ENCODE assay signal across 16 cellular contexts in the genomic region with DNA sequence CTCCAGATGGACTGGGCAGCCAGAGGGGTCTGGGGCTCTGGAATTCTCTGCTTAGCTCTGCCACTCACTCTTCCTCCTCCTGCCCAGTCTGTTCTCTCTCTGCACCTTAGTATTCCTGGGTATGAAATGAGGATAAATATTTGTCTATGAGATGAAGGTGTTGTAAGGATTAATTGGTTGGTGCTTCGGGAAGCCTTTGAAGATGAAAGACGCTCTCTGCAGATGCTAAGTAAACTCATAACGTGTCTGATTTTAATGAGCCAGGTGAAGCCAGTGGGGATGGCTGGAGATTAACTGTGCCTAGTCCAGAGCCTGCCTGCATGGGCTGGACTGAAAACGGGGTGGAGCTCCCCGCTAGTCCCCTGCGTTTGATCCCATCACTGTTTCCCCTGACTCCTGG. TPM values are rescaled to one million over a fixed set of nuclear protein-coding genes. Genes with fewer than 3 reads are reported as not detected.
A peak's percentile ranks its signal among the peaks of the same experiment; 100 is the strongest.
DNase-seq lines count a peak whose midpoint lies in the region; ATAC-seq and TF ChIP-seq lines count a peak whose summit lies in the region.
"Had no signal": no experiment of that assay in that cellular context is flagged by ENCODE, and none has a peak within 500 bp of the region (broad histone marks: within the 10 kb centered on the region; RNA-seq: fewer than 3 reads in every experiment).

No MANE protein-coding gene starts in this region.

- peaks cover under 1% of the 10 kb centered on the region for H3K9me3 Mint-ChIP-seq in T-helper 2 cell treated with Interferon-gamma antibody and Interleukin-4, amounts not matched to agents 5 μg/mL and 100 μg/mL, for 36 hours
- H3K9me3 Mint-ChIP-seq: GM23338, IgD-negative memory B cell had no signal

- TF ChIP-seq CTCF in Panc1 (IDR thresholded peaks at IDR 0.05) (no peak), liver (IDR thresholded peaks at IDR 0.05; ENCODE audit: low read depth, low read length, missing input control) (no peak)

- H3K4me1 ChIP-seq in Panc1 (ENCODE audit: control insufficient read depth, insufficient read depth, low read length) (peaks cover 7% of the 10 kb centered on the region; the same call in 1 of the 2 replicates), liver (ENCODE audit: control insufficient read depth in 4 of 4, insufficient read depth in 4 of 4, low read length in 3 of 4) (peaks cover 8 to 57% (median 36%) of the 10 kb centered on the region in 4 donors)

- H3K27me3 Mint-ChIP-seq in T-helper 2 cell treated with Interferon-gamma antibody and Interleukin-4, amounts not matched to agents 5 μg/mL and 100 μg/mL, for 36 hours (ENCODE audit: low read depth): peaks cover 11% of the 10 kb centered on the region

- H3K9me3 ChIP-seq in Panc1 (ENCODE audit: control insufficient read depth, insufficient read depth, low read depth, low read length) (no peaks in the 10 kb centered on the region), liver (ENCODE audit: control insufficient read depth in 4 of 4, low read length in 3 of 4) (no peaks in the 10 kb centered on the region)
- H3K9me3 ChIP-seq: A549 had no signal

- POLR2A ChIA-PET in Panc1 (lab: Charles Lee): interaction anchor here (1.0 kb wide), 1 partner anchor 12 kb away, joined by 23 read pairs; no protein-coding TSS in a partner anchor

- BruUV-seq in Panc1 (replicated peaks; lab: Mats Ljungman, UMichigan): no TSS peak

- H3K27me3 ChIP-seq in Panc1 (ENCODE audit: control insufficient read depth, insufficient read depth, low read length) (no peaks in the 10 kb centered on the region), liver (ENCODE audit: control insufficient read depth in 4 of 4, insufficient read depth in 4 of 4, low read length in 3 of 4) (no peaks in the 10 kb centered on the region)
- H3K27me3 ChIP-seq: BE2C had no signal

- H3K9ac ChIP-seq in liver (ENCODE audit: low read depth in 1 of 2, low read length in 2 of 2): no peak overlapping the region

- CTCF ChIA-PET in Panc1 (lab: Charles Lee): no interaction called here

- H3K36me3 ChIP-seq in Panc1 (ENCODE audit: control insufficient read depth, insufficient read depth, low read length) (no peaks in the 10 kb centered on the region), liver (ENCODE audit: control insufficient read depth in 4 of 4, insufficient read depth in 3 of 4, low read depth in 1 of 4, low read length in 3 of 4) (no peaks in the 10 kb centered on the region)
- H3K36me3 ChIP-seq: BE2C had no signal

- H3K4me3 Mint-ChIP-seq in T-helper 2 cell treated with Interferon-gamma antibody and Interleukin-4, amounts not matched to agents 5 μg/mL and 100 μg/mL, for 36 hours: no peak overlapping the region
- H3K4me3 Mint-ChIP-seq: CD4-positive, alpha-beta memory T cell; GM23338; IgD-negative memory B cell had no signal

- H3K36me3 Mint-ChIP-seq in T-helper 2 cell treated with Interferon-gamma antibody and Interleukin-4, amounts not matched to agents 5 μg/mL and 100 μg/mL, for 36 hours (ENCODE audit: low read depth): peaks cover under 1% of the 10 kb centered on the region
- H3K36me3 Mint-ChIP-seq: CD4-positive, alpha-beta memory T cell; IgD-negative memory B cell had no signal

- no peak for TF ChIP-seq RAD21 in liver (IDR thresholded peaks at IDR 0.05)

- in situ Hi-C loops in Panc1 (cut with HindIII; ENCODE audit: low pct_unique_long_range_greater_than_20kb, low sequenced_read_pairs): no loop called here

- H3K4me1 Mint-ChIP-seq in T-helper 2 cell treated with Interferon-gamma antibody and Interleukin-4, amounts not matched to agents 5 μg/mL and 100 μg/mL, for 36 hours (ENCODE audit: low read depth): no peaks in the 10 kb centered on the region
- H3K4me1 Mint-ChIP-seq: CD4-positive, alpha-beta memory T cell; IgD-negative memory B cell had no signal

- no peak overlapping the region for H3K27ac Mint-ChIP-seq in T-helper 2 cell treated with Interferon-gamma antibody and Interleukin-4, amounts not matched to agents 5 μg/mL and 100 μg/mL, for 36 hours
- H3K27ac Mint-ChIP-seq: CD4-positive, alpha-beta memory T cell; GM23338; IgD-negative memory B cell had no signal

- DNase-seq in DMS53 treated with DMSO at 0.1 percent for 48 hours (lab: John Stamatoyannopoulos, UW; ENCODE audit: unreplicated experiment) (peak; percentile 55), Panc1 (ENCODE audit: low read depth, low spot score) (no peak), 8988T (no peak)
- DNase-seq in T-helper 2 cell treated with Interferon-gamma antibody and Interleukin-4, amounts not matched to agents 5 μg/mL and 100 μg/mL, for 36 hours (ENCODE audit: low spot score): no peak
- DNase-seq in activated T-cell treated with anti-CD3 and anti-CD28 coated beads, Interleukin-2, amount 50 U/mL, for 1 hour: no peak
- DNase-seq: BE2C; CD4-positive, alpha-beta memory T cell; DMS79; H7 had no signal

- H3K27ac ChIP-seq in Panc1 (ENCODE audit: low read length) (peak overlapping the region; percentile 17; the same call in 1 of the 2 replicates), liver (ENCODE audit: low read depth in 1 of 2, low read length in 2 of 2) (peak overlapping the region; percentile 91 to 92)

- 76% methylated on average over 6 of the region's 6 CpGs for WGBS in liver

- no peak overlapping the region for H3K4me3 ChIP-seq in Panc1 (ENCODE audit: low read depth in 2 of 2, low read length in 2 of 2)
- H3K4me3 ChIP-seq in liver (ENCODE audit: low read depth in 1 of 3, low read length in 3 of 3): no peak overlapping the region
- H3K4me3 ChIP-seq: A549, GM12878, GM23338 had no signal

- intact Hi-C loops in Panc1 (cut with micrococcal nuclease; ENCODE audit: unreplicated experiment): no loop called here

- no peak for ATAC-seq in Panc1
- no peak for ATAC-seq in GM18907 (IDR thresholded peaks at IDR 0.05; ENCODE audit: unreplicated experiment)
- ATAC-seq: A549, GM12878, GM23338 had no signal

TF ChIP-seq in liver, 16 proteins besides CTCF, POLR2A, EP300 and RAD21:
- TF ChIP-seq YY1 (IDR thresholded peaks at IDR 0.05): no peak
- no peak for TF ChIP-seq HNF4G (IDR thresholded peaks at IDR 0.05)
- no peak for TF ChIP-seq JUND (IDR thresholded peaks at IDR 0.05)
- TF ChIP-seq, protein P1, sequence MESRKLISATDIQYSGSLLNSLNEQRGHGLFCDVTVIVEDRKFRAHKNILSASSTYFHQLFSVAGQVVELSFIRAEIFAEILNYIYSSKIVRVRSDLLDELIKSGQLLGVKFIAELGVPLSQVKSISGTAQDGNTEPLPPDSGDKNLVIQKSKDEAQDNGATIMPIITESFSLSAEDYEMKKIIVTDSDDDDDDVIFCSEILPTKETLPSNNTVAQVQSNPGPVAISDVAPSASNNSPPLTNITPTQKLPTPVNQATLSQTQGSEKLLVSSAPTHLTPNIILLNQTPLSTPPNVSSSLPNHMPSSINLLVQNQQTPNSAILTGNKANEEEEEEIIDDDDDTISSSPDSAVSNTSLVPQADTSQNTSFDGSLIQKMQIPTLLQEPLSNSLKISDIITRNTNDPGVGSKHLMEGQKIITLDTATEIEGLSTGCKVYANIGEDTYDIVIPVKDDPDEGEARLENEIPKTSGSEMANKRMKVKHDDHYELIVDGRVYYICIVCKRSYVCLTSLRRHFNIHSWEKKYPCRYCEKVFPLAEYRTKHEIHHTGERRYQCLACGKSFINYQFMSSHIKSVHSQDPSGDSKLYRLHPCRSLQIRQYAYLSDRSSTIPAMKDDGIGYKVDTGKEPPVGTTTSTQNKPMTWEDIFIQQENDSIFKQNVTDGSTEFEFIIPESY (IDR thresholded peaks at IDR 0.05): no peak
- no peak for TF ChIP-seq RXRA (IDR thresholded peaks at IDR 0.05)
- TF ChIP-seq FOXA2 (IDR thresholded peaks at IDR 0.05): no peak
- TF ChIP-seq FOXA1 (IDR thresholded peaks at IDR 0.05): no peak
- TF ChIP-seq, protein P2, sequence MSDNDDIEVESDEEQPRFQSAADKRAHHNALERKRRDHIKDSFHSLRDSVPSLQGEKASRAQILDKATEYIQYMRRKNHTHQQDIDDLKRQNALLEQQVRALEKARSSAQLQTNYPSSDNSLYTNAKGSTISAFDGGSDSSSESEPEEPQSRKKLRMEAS (IDR thresholded peaks at IDR 0.05): no peak
- TF ChIP-seq GABPA (IDR thresholded peaks at IDR 0.05 in 1 of 2, conservative IDR thresholded peaks at IDR 0.05 in 1 of 2): no peak
- TF ChIP-seq, protein P3, sequence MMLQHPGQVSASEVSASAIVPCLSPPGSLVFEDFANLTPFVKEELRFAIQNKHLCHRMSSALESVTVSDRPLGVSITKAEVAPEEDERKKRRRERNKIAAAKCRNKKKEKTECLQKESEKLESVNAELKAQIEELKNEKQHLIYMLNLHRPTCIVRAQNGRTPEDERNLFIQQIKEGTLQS (IDR thresholded peaks at IDR 0.05): no peak
- TF ChIP-seq NR2F2 (IDR thresholded peaks at IDR 0.05): no peak
- no peak for TF ChIP-seq HNF4A (conservative IDR thresholded peaks at IDR 0.05)

RNA-seq across cellular contexts. Expression of a gene that starts 23.1 kb away (rescaled TPM):
- total RNA-seq in Panc1 (2021; ENCODE audit: unreplicated experiment) (not detected), liver (under 1 TPM in 1 of 2 donors, not detected in 1; 0.19 TPM)
- polyA plus RNA-seq in Panc1 (2012; ENCODE audit: insufficient read length): not detected
- polyA plus RNA-seq in liver: under 1 TPM in 1 of 2 donors, not detected in 1; 0.05 TPM
- total RNA-seq: CD4-positive, alpha-beta memory T cell; G401; GM12878; GM23338 had no signal
- polyA plus RNA-seq: CD4-positive, alpha-beta memory T cell; GM12878; GM23338; IgD-negative memory B cell had no signal

RNA-seq across cellular contexts. Expression of a gene that starts 49.5 kb away (rescaled TPM):
- 1.6 TPM for total RNA-seq in Panc1 (2021; ENCODE audit: unreplicated experiment)
- polyA plus RNA-seq in Panc1 (2012; ENCODE audit: insufficient read length): 3.1 TPM
- total RNA-seq in liver: under 1 TPM; 0.08 to 0.09 TPM
- polyA plus RNA-seq in liver: under 1 TPM; 0.03 to 0.06 TPM
- total RNA-seq: CD4-positive, alpha-beta memory T cell had no signal
